ENCODE assay signal across 13 cellular contexts in genomic region chr14:81406863-81407262, GRCh38. TPM values are rescaled to one million over a fixed set of nuclear protein-coding genes. Genes with fewer than 3 reads are reported as not detected.
A peak's percentile ranks its signal among the peaks of the same experiment; 100 is the strongest.
DNase-seq lines count a peak whose midpoint lies in the region; ATAC-seq and TF ChIP-seq lines count a peak whose summit lies in the region.
"Had no signal": no experiment of that assay in that cellular context is flagged by ENCODE, and none has a peak within 500 bp of the region (broad histone marks: within the 10 kb centered on the region; RNA-seq: fewer than 3 reads in every experiment).

No MANE protein-coding gene starts in this region.

- H3K4ac ChIP-seq in mesendoderm (ENCODE audit: low read depth, low read length), result no peak overlapping the region

- no peaks in the 10 kb centered on the region for H3K36me3 ChIP-seq in psoas muscle (ENCODE audit: insufficient read depth in 1 of 2, low read depth in 1 of 2)
- H3K36me3 ChIP-seq in mesendoderm (ENCODE audit: control insufficient read depth, insufficient read depth, low read length), result no peaks in the 10 kb centered on the region
- H3K36me3 ChIP-seq: upper lobe of left lung had no signal

- intact Hi-C loops in psoas muscle (cut with DNase I), result no loop called here

- TF ChIP-seq CTCF in epithelial cell of esophagus (IDR thresholded peaks at IDR 0.05; ENCODE audit: insufficient read depth, low read depth, low read length, missing control alignments) (no peak), psoas muscle (IDR thresholded peaks at IDR 0.05) (no peak)

- H3K4me1 ChIP-seq in psoas muscle (peaks cover 26% of the 10 kb centered on the region), mesendoderm (ENCODE audit: control insufficient read depth, low read depth, low read length) (no peaks in the 10 kb centered on the region)

- H3K27ac ChIP-seq in psoas muscle, result peak overlapping the region; percentile 72
- no peak overlapping the region for H3K27ac ChIP-seq in mesendoderm (ENCODE audit: low read depth, low read length)
- H3K27ac ChIP-seq: upper lobe of left lung had no signal

- H3K4me3 ChIP-seq in epithelial cell of esophagus (ENCODE audit: low read length), result no peak overlapping the region
- peak overlapping the region; percentile 30 for H3K4me3 ChIP-seq in psoas muscle
- H3K4me3 ChIP-seq in mesendoderm (ENCODE audit: low read length), result no peak overlapping the region
- H3K4me3 ChIP-seq: upper lobe of left lung had no signal

- no peak overlapping the region for H3K9ac ChIP-seq in mesendoderm (ENCODE audit: low read length)

- H2BK15ac ChIP-seq in mesendoderm (replicated peaks; ENCODE audit: low read depth), result no peak overlapping the region

- no peaks in the 10 kb centered on the region for H3K9me3 ChIP-seq in psoas muscle
- H3K9me3 ChIP-seq: upper lobe of left lung had no signal

- H4K5ac ChIP-seq in mesendoderm (ENCODE audit: low read length), result no peak overlapping the region

- DNase-seq in EH (ENCODE audit: low read depth) (peak; percentile 11), RPMI8226 (peak; percentile 90), epithelial cell of esophagus (ENCODE audit: low read depth) (peak; percentile 62), psoas muscle (peak; percentile 73 to 78), mesendoderm (no peak)
- DNase-seq: CD4-positive, CD25-positive, alpha-beta regulatory T cell; MM.1S; NCI-H748 treated with DMSO at 0.1 percent for 48 hours; retina; upper lobe of left lung had no signal

- peak; percentile 88 to 91 (median 88) for ATAC-seq in psoas muscle
- ATAC-seq in HG03432 (IDR thresholded peaks at IDR 0.05; ENCODE audit: unreplicated experiment), result no peak
- ATAC-seq in GM19455 (IDR thresholded peaks at IDR 0.05; ENCODE audit: unreplicated experiment), result no peak
- ATAC-seq in HG03039 (IDR thresholded peaks at IDR 0.05; ENCODE audit: unreplicated experiment), result no peak

- no peak overlapping the region for H3K18ac ChIP-seq in mesendoderm (ENCODE audit: low read length)

- H2BK120ac ChIP-seq in mesendoderm (ENCODE audit: low read depth, low read length), result no peak overlapping the region

- no peak overlapping the region for H3K4me2 ChIP-seq in mesendoderm (ENCODE audit: low read length)

- H3K79me2 ChIP-seq in mesendoderm (ENCODE audit: control insufficient read depth, insufficient read depth, low read length), result no peaks in the 10 kb centered on the region

- no peak overlapping the region for H2BK5ac ChIP-seq in mesendoderm (ENCODE audit: low read length)

- H3K79me1 ChIP-seq in mesendoderm (ENCODE audit: low read length), result no peaks in the 10 kb centered on the region

- H3K27me3 ChIP-seq in psoas muscle (ENCODE audit: insufficient read depth in 3 of 3, low read length in 2 of 3) (no peaks in the 10 kb centered on the region), mesendoderm (ENCODE audit: insufficient read depth, low read length, poor library complexity) (no peaks in the 10 kb centered on the region)
- H3K27me3 ChIP-seq: upper lobe of left lung had no signal

- 11 to 17% (median 14%) methylated on average over 4 of the region's 4 CpGs for WGBS in psoas muscle, 3 donors
- no CpG with 5 or more reads among the region's 4 CpGs for WGBS in mesendoderm (ENCODE audit: extremely low coverage, insufficient coverage, low lambda C conversion rate)

- no peak overlapping the region for H3K23ac ChIP-seq in mesendoderm (ENCODE audit: low read length)

- no peak overlapping the region for H3K56ac ChIP-seq in mesendoderm (ENCODE audit: low read length)

- no peak overlapping the region for H4K8ac ChIP-seq in mesendoderm (ENCODE audit: low read depth, low read length)

- H2AK5ac ChIP-seq in mesendoderm (ENCODE audit: low read length), result no peak overlapping the region

RNA-seq across cellular contexts. Expression of gene STON2, which starts 6.7 kb away (rescaled TPM):
- total RNA-seq in psoas muscle, result 100 to 1,000 TPM in 1 of 4 donors, 10 to 100 TPM in 3; 37.4 to 147 (median 77.1) TPM
- 10 to 100 TPM in 1 of 3 donors, 1 to 10 TPM in 2; 4.8 to 18.2 (median 6.2) TPM for polyA plus RNA-seq in psoas muscle
- 11.3 TPM for polyA plus RNA-seq in mesendoderm (2013, experiment 1 of 2)
- polyA plus RNA-seq in mesendoderm (2013, experiment 2 of 2), result 11.0 TPM
- polyA plus RNA-seq: CD4-positive, CD25-positive, alpha-beta regulatory T cell had no signal

Comparison
In these comparisons a context has a peak if more than half of its experiments do, and no peak if none do; other contexts are left out.
1. ATAC-seq: peak in psoas muscle (4 of 4); none in HG03432 (single experiment), GM19455 (single experiment) and HG03039 (single experiment).